ENCODE assay signal across 13 cellular contexts in genomic region chr19:11195681-11196080, GRCh38. TPM values are rescaled to one million over a fixed set of nuclear protein-coding genes. Genes with fewer than 3 reads are reported as not detected.
DNase-seq lines count a peak whose midpoint lies in the region; ATAC-seq, FAIRE-seq and TF ChIP-seq lines count a peak whose summit lies in the region.
"Had no signal": no experiment of that assay in that cellular context is flagged by ENCODE, and none has a peak within 500 bp of the region (broad histone marks: within the 10 kb centered on the region; RNA-seq: fewer than 3 reads in every experiment).

No MANE protein-coding gene starts in this region.

- H3K27ac Mint-ChIP-seq in activated naive CD4-positive, alpha-beta T cell treated with anti-CD3 and anti-CD28 coated beads, Interleukin-2, amount 10 ng/mL, durations not matched to agents 7 days and 5 days, result no peak overlapping the region

- H3K27me3 ChIP-seq in colonic mucosa, result no peaks in the 10 kb centered on the region
- H3K27me3 ChIP-seq in muscle layer of duodenum (ENCODE audit: low read depth, low read length), result no peaks in the 10 kb centered on the region
- no peaks in the 10 kb centered on the region for H3K27me3 ChIP-seq in transverse colon
- H3K27me3 ChIP-seq: cardiac muscle cell, pancreas had no signal

- H3K36me3 ChIP-seq in colonic mucosa, result no peaks in the 10 kb centered on the region
- peaks cover 0 to 21% of the 10 kb centered on the region in 2 donors for H3K36me3 ChIP-seq in muscle layer of duodenum (ENCODE audit: control insufficient read depth in 1 of 2, insufficient read depth in 2 of 2, low read length in 2 of 2)
- peaks cover 0 to 6% (median 0%) of the 10 kb centered on the region in 4 donors for H3K36me3 ChIP-seq in transverse colon

- CTCF ChIA-PET in activated naive CD4-positive, alpha-beta T cell treated with anti-CD3 and anti-CD28 coated beads, Interleukin-2, amount 10 ng/mL, durations not matched to agents 7 days and 5 days (lab: Charles Lee), result no interaction called here

- H3K9ac ChIP-seq in colonic mucosa (ENCODE audit: low read depth in 2 of 2, low read length in 2 of 2), result peak overlapping the region; percentile 47 to 63

- no peak for TF ChIP-seq EP300 in transverse colon (IDR thresholded peaks at IDR 0.05; ENCODE audit: low read depth)

- peaks cover 49% of the 10 kb centered on the region for H3K27me3 Mint-ChIP-seq in activated naive CD4-positive, alpha-beta T cell treated with anti-CD3 and anti-CD28 coated beads, Interleukin-2, amount 10 ng/mL, durations not matched to agents 7 days and 5 days

- H3K4me1 ChIP-seq in colonic mucosa, result no peaks in the 10 kb centered on the region
- peaks cover 7 to 64% of the 10 kb centered on the region in 2 donors for H3K4me1 ChIP-seq in muscle layer of duodenum (ENCODE audit: control insufficient read depth in 1 of 2, insufficient read depth in 2 of 2, low read length in 2 of 2)
- H3K4me1 ChIP-seq in transverse colon, result peaks cover 0 to 57% (median 29%) of the 10 kb centered on the region in 4 donors

- 58 to 62% methylated on average over 12 of the region's 12 CpGs for WGBS in transverse colon (ENCODE audit: low coverage in 1 of 2), 2 donors

- no peaks in the 10 kb centered on the region for H3K36me3 Mint-ChIP-seq in activated naive CD4-positive, alpha-beta T cell treated with anti-CD3 and anti-CD28 coated beads, Interleukin-2, amount 10 ng/mL, durations not matched to agents 7 days and 5 days

- H3K4me1 Mint-ChIP-seq in activated naive CD4-positive, alpha-beta T cell treated with anti-CD3 and anti-CD28 coated beads, Interleukin-2, amount 10 ng/mL, durations not matched to agents 7 days and 5 days, result peaks cover 21% of the 10 kb centered on the region

- H3K9me3 Mint-ChIP-seq in activated naive CD4-positive, alpha-beta T cell treated with anti-CD3 and anti-CD28 coated beads, Interleukin-2, amount 10 ng/mL, durations not matched to agents 7 days and 5 days, result no peaks in the 10 kb centered on the region

- peak overlapping the region; percentile 1 for H3K4me3 Mint-ChIP-seq in activated naive CD4-positive, alpha-beta T cell treated with anti-CD3 and anti-CD28 coated beads, Interleukin-2, amount 10 ng/mL, durations not matched to agents 7 days and 5 days

- no peak for DNase-seq in activated naive CD4-positive, alpha-beta T cell treated with anti-CD3 and anti-CD28 coated beads, Interleukin-2, amount 10 ng/mL, durations not matched to agents 7 days and 5 days
- no peak for DNase-seq in activated naive CD4-positive, alpha-beta T cell treated with Interleukin-2 at 50 U/mL for 16 hours
- DNase-seq in colonic mucosa (no peak), transverse colon (no peak), D721Med (ENCODE audit: insufficient read length, low spot score) (no peak), left lobe of liver (ENCODE audit: low spot score) (no peak)
- DNase-seq: hippocampal formation, KG1, SHP77 treated with DMSO at 0.1 percent for 48 hours had no signal

- peak overlapping the region; percentile 23 for H3K4me3 ChIP-seq in colonic mucosa
- peak overlapping the region; percentile 49 to 79 for H3K4me3 ChIP-seq in muscle layer of duodenum (ENCODE audit: low read depth in 1 of 2, low read length in 2 of 2)
- H3K4me3 ChIP-seq in transverse colon, result peak overlapping the region; percentile 3 to 82 (median 57)

- ATAC-seq in GM18867 (IDR thresholded peaks at IDR 0.05; ENCODE audit: unreplicated experiment), result no peak
- no peak for ATAC-seq in left lobe of liver
- ATAC-seq: pancreas had no signal

- no peak for FAIRE-seq in D721Med (lab: Jason Lieb, UNC)
- FAIRE-seq: pancreas had no signal

- in situ Hi-C loops in transverse colon (cut with MboI; ENCODE audit: low pct_ligation_motif_present in 1 of 4, low pct_unique_long_range_greater_than_20kb in 1 of 4, low sequenced_read_pairs in 3 of 4), result no loop called here

- H3K9me3 ChIP-seq in colonic mucosa, result no peaks in the 10 kb centered on the region
- no peaks in the 10 kb centered on the region for H3K9me3 ChIP-seq in muscle layer of duodenum (ENCODE audit: control insufficient read depth in 1 of 2, low read length in 2 of 2)
- no peaks in the 10 kb centered on the region for H3K9me3 ChIP-seq in transverse colon
- H3K9me3 ChIP-seq: pancreas had no signal

- intact Hi-C loops in colonic mucosa (cut with DNase I) (no loop called here), transverse colon (cut with DNase I; ENCODE audit: low total_unique reads) (no loop called here)

- H3K27ac ChIP-seq in colonic mucosa (peak overlapping the region; percentile 44), muscle layer of duodenum (ENCODE audit: low read length) (peak overlapping the region; percentile 67), transverse colon (peak overlapping the region; percentile 90 to 96 (median 94))
- H3K27ac ChIP-seq: cardiac muscle cell, pancreas had no signal

- TF ChIP-seq POLR2A in transverse colon (IDR thresholded peaks at IDR 0.05), result no peak

- TF ChIP-seq CTCF in colonic mucosa (IDR thresholded peaks at IDR 0.05), result no peak
- TF ChIP-seq CTCF in transverse colon (IDR thresholded peaks at IDR 0.05), result no peak
- no peak for TF ChIP-seq CTCF in D721Med (IDR thresholded peaks at IDR 0.05; ENCODE audit: insufficient read depth, missing control alignments)

RNA-seq across cellular contexts. Expression of gene KANK2, which starts 1.7 kb away (rescaled TPM):
- total RNA-seq in colonic mucosa (10 to 100 TPM; 44.1 to 87.8 TPM), transverse colon (100 to 1,000 TPM; 145 to 339 (median 243) TPM), left lobe of liver (61.1 TPM)

RNA-seq across cellular contexts. Expression of gene SPC24, which starts 40.1 kb away (rescaled TPM):
- total RNA-seq in colonic mucosa (10 to 100 TPM in 1 of 2 donors, 1 to 10 TPM in 1; 9.4 to 47.6 TPM), transverse colon (10 to 100 TPM in 1 of 4 donors, 1 to 10 TPM in 1, not detected in 2; 2.6 to 47.4 TPM), left lobe of liver (0.81 TPM)

RNA-seq across cellular contexts. Expression of gene ANGPTL8, which starts 43.7 kb away (rescaled TPM):
- total RNA-seq in colonic mucosa (not detected), transverse colon (not detected), left lobe of liver (202 TPM)
- total RNA-seq: cardiac muscle cell had no signal

Comparison
In these comparisons a context has a peak if more than half of its experiments do, and no peak if none do; other contexts are left out.
1. RNA of gene ANGPTL8, which starts 43.7 kb away (total RNA-seq): 202 TPM in left lobe of liver (single experiment); not detected in colonic mucosa and not detected in transverse colon; every median in the first group is over 100 times any median in the second.
2. Peak in every context shown above with its lines, with median percentiles within 50 percentile points of each other: H3K27ac ChIP-seq and H3K4me3 ChIP-seq.